In the genomic region with DNA sequence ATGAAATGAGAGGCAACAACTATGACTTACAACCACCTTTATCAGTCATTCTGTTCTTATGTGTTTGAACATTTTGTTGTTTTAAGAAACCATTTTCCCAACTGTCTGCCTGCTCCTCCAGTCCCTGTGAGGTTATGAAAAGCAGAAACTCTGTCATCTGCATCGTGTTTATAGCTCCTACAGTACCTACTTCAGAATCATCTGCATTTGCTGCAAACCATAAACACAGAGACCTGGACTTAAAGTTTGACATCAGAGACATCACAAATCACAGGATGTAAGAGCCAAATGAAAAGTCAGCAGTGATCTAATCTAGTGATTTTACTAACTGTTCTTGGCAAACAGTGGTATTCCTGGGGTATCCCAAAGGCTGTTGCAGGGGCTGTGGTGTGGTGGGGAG, we compare ENCODE assay signal across 19 cellular contexts. TPM values are rescaled to one million over a fixed set of nuclear protein-coding genes. Genes with fewer than 3 reads are reported as not detected.
DNase-seq lines count a peak whose midpoint lies in the region; FAIRE-seq and TF ChIP-seq lines count a peak whose summit lies in the region.
"Had no signal": no experiment of that assay in that cellular context is flagged by ENCODE, and none has a peak within 500 bp of the region (broad histone marks: within the 10 kb centered on the region; RNA-seq: fewer than 3 reads in every experiment).

No MANE protein-coding gene starts in this region.

- no peak overlapping the region for H3K4ac ChIP-seq in mesenchymal stem cell (ENCODE audit: low read depth in 1 of 2, low read length in 2 of 2)

- H2BK15ac ChIP-seq in mesenchymal stem cell (ENCODE audit: low read depth, poor library complexity, severe bottlenecking): no peak overlapping the region

- H3K9me3 Mint-ChIP-seq in HFFc6 (no peaks in the 10 kb centered on the region), astrocyte (ENCODE audit: unreplicated experiment) (no peaks in the 10 kb centered on the region)
- H3K9me3 Mint-ChIP-seq: CD14-positive monocyte had no signal

- H3K9me3 ChIP-seq in astrocyte (ENCODE audit: insufficient read depth, low read depth, low read length) (no peaks in the 10 kb centered on the region), mesenchymal stem cell (ENCODE audit: control insufficient read depth, low read length) (no peaks in the 10 kb centered on the region)
- H3K9me3 ChIP-seq: BLaER1, HAP-1 had no signal

- whole genome bisulfite sequencing in mesenchymal stem cell: 63% methylated on average over 1 of the region's 1 CpG

- peaks cover 9% of the 10 kb centered on the region for H3K36me3 ChIP-seq in astrocyte (ENCODE audit: insufficient read depth, low read length)
- H3K36me3 ChIP-seq in mesenchymal stem cell (ENCODE audit: control insufficient read depth in 1 of 2, insufficient read depth in 2 of 2, low read depth in 1 of 2, low read length in 2 of 2): peaks cover under 1 to 45% of the 10 kb centered on the region in 2 experiments
- H3K36me3 ChIP-seq: BLaER1, HAP-1 had no signal

- H2BK5ac ChIP-seq in mesenchymal stem cell (ENCODE audit: low read depth, low read length, poor library complexity, severe bottlenecking): no peak overlapping the region

- H3K18ac ChIP-seq in mesenchymal stem cell (ENCODE audit: low read depth in 1 of 2, low read length in 2 of 2): no peak overlapping the region

- no peak overlapping the region for H2AFZ ChIP-seq in astrocyte (ENCODE audit: low read depth, low read length)
- no peak overlapping the region for H2AFZ ChIP-seq in mesenchymal stem cell (ENCODE audit: low read depth, low read length)

- H3K4me3 Mint-ChIP-seq in HFFc6: peak overlapping the region; percentile 33; the same call in 1 of the 2 replicates
- no peak overlapping the region for H3K4me3 Mint-ChIP-seq in astrocyte (ENCODE audit: unreplicated experiment)
- H3K4me3 Mint-ChIP-seq: CD14-positive monocyte; CD4-positive, alpha-beta memory T cell; IgD-negative memory B cell had no signal

- no peak overlapping the region for H2AK5ac ChIP-seq in mesenchymal stem cell (ENCODE audit: low read length, severe bottlenecking)

- peak; percentile 55 for FAIRE-seq in astrocyte (lab: Jason Lieb, UNC)
- FAIRE-seq: GM12878, GM19239 had no signal

- peaks cover 98% of the 10 kb centered on the region for H3K79me2 ChIP-seq in astrocyte (ENCODE audit: insufficient read depth, low read length)

- H3K4me1 Mint-ChIP-seq in HFFc6 (ENCODE audit: low read depth): peaks cover 96% of the 10 kb centered on the region
- H3K4me1 Mint-ChIP-seq in astrocyte (ENCODE audit: low read depth, unreplicated experiment): peaks cover 54% of the 10 kb centered on the region
- H3K4me1 Mint-ChIP-seq: CD14-positive monocyte; CD4-positive, alpha-beta memory T cell; IgD-negative memory B cell had no signal

- no peak for DNase-seq in HFFc6
- no peak for DNase-seq in astrocyte (ENCODE audit: low read depth)
- DNase-seq in mesenchymal stem cell: peak; percentile 25
- DNase-seq in skeletal muscle cell (ENCODE audit: low read depth): peak; percentile 7
- DNase-seq in SKM-1 (lab: John Stamatoyannopoulos, UW; ENCODE audit: unreplicated experiment): no peak
- DNase-seq in GF-D8 (lab: John Stamatoyannopoulos, UW): no peak
- DNase-seq in activated CD4-positive, alpha-beta T cell treated with anti-CD3 and anti-CD28 coated beads for 48 hours: no peak
- DNase-seq in NCI-H345 (lab: John Stamatoyannopoulos, UW): no peak
- DNase-seq: 8988T; Calu3; CD4-positive, alpha-beta memory T cell; DMS79 treated with DMSO at 0.1 percent for 48 hours had no signal

- H3K27me3 Mint-ChIP-seq in HFFc6 (ENCODE audit: insufficient read depth) (peaks cover 2% of the 10 kb centered on the region; the same call in 1 of the 2 replicates), astrocyte (ENCODE audit: low read depth, unreplicated experiment) (no peaks in the 10 kb centered on the region)
- H3K27me3 Mint-ChIP-seq: CD4-positive, alpha-beta memory T cell; IgD-negative memory B cell had no signal

- H4K91ac ChIP-seq in mesenchymal stem cell (ENCODE audit: low read length): no peak overlapping the region

- H3K27ac Mint-ChIP-seq in HFFc6 (peak overlapping the region; percentile 99), astrocyte (ENCODE audit: unreplicated experiment) (no peak overlapping the region)
- H3K27ac Mint-ChIP-seq: CD14-positive monocyte; CD4-positive, alpha-beta memory T cell; IgD-negative memory B cell had no signal

- no peak overlapping the region for H3K23ac ChIP-seq in mesenchymal stem cell (ENCODE audit: low read length in 2 of 2)

- no peak overlapping the region for H2BK120ac ChIP-seq in mesenchymal stem cell (ENCODE audit: low read depth, low read length)

- H3K9ac ChIP-seq in astrocyte (ENCODE audit: low read length) (no peak overlapping the region), mesenchymal stem cell (ENCODE audit: low read length) (no peak overlapping the region)
- H3K9ac ChIP-seq: BLaER1 had no signal

- no peak overlapping the region for H2BK12ac ChIP-seq in mesenchymal stem cell (ENCODE audit: low read length in 2 of 2)

- peaks cover 26% of the 10 kb centered on the region for H3K36me3 Mint-ChIP-seq in HFFc6 (ENCODE audit: low read depth)
- H3K36me3 Mint-ChIP-seq in astrocyte (ENCODE audit: low read depth, unreplicated experiment): peaks cover 10% of the 10 kb centered on the region
- H3K36me3 Mint-ChIP-seq: CD14-positive monocyte; CD4-positive, alpha-beta memory T cell; IgD-negative memory B cell had no signal

- no peak overlapping the region for H3K4me2 ChIP-seq in astrocyte (ENCODE audit: low read length)
- no peak overlapping the region for H3K4me2 ChIP-seq in mesenchymal stem cell (ENCODE audit: low read length, poor library complexity, severe bottlenecking)
- H3K4me2 ChIP-seq: BLaER1 had no signal

- H4K20me1 ChIP-seq in astrocyte (ENCODE audit: insufficient read depth, low read length): peaks cover 88% of the 10 kb centered on the region
- H4K20me1 ChIP-seq: BLaER1 had no signal

- no peak for TF ChIP-seq CTCF in HFFc6 (IDR thresholded peaks at IDR 0.05)
- no peak for TF ChIP-seq CTCF in astrocyte (IDR thresholded peaks at IDR 0.05; ENCODE audit: insufficient read depth, low read depth, low read length)

- no peak overlapping the region for H4K8ac ChIP-seq in mesenchymal stem cell (ENCODE audit: low read length)

- H3K14ac ChIP-seq in mesenchymal stem cell (ENCODE audit: low read length in 2 of 2): no peak overlapping the region

- no peak overlapping the region for H3K27ac ChIP-seq in astrocyte (ENCODE audit: low read depth, low read length)
- no peak overlapping the region for H3K27ac ChIP-seq in mesenchymal stem cell (ENCODE audit: low read length, poor library complexity, severe bottlenecking)
- H3K27ac ChIP-seq: BLaER1, HL-60 had no signal

- H3K27me3 ChIP-seq in astrocyte (ENCODE audit: insufficient read depth, low read length) (no peaks in the 10 kb centered on the region), mesenchymal stem cell (ENCODE audit: control insufficient read depth in 1 of 2, insufficient read depth in 1 of 2, low read length in 2 of 2) (no peaks in the 10 kb centered on the region)
- H3K27me3 ChIP-seq: BLaER1 had no signal

- H3K4me1 ChIP-seq in astrocyte (ENCODE audit: insufficient read depth, low read length) (peaks cover 39% of the 10 kb centered on the region), mesenchymal stem cell (ENCODE audit: control insufficient read depth, insufficient read depth, low read depth, low read length) (peaks cover 12% of the 10 kb centered on the region)
- H3K4me1 ChIP-seq: BLaER1, HAP-1 had no signal

- H3K79me1 ChIP-seq in mesenchymal stem cell (replicated peaks; ENCODE audit: low read length, poor library complexity, severe bottlenecking): peaks cover 7% of the 10 kb centered on the region

- no peak overlapping the region for H3K4me3 ChIP-seq in astrocyte (ENCODE audit: insufficient read depth, low read depth, low read length)
- H3K4me3 ChIP-seq in mesenchymal stem cell (ENCODE audit: insufficient read depth in 1 of 2, low read depth in 1 of 2, low read length in 2 of 2): no peak overlapping the region
- H3K4me3 ChIP-seq in skeletal muscle cell (ENCODE audit: low read depth, low read length): no peak overlapping the region
- H3K4me3 ChIP-seq: BLaER1, GM12878, HAP-1 had no signal

RNA-seq across cellular contexts. Expression of gene CDH11, which starts 55.2 kb away (rescaled TPM):
- total RNA-seq in HFFc6 (2021; fragmentation: NEBNext Ultra II Directional; extraction: Animal tissue kit (Norgen Biotek cat#: 25700)): 100 to 1,000 TPM; 507 to 539 (median 527) TPM
- total RNA-seq in astrocyte: 313 and 509 TPM in 2 replicates
- polyA plus RNA-seq in mesenchymal stem cell (2013, experiment 1 of 2): 237 TPM
- 227 TPM for polyA plus RNA-seq in mesenchymal stem cell (2013, experiment 2 of 2)
- total RNA-seq: Calu3; CD4-positive, alpha-beta memory T cell had no signal
- polyA plus RNA-seq: CD14-positive monocyte; CD4-positive, alpha-beta memory T cell; IgD-negative memory B cell had no signal

Comparison
In these comparisons a context has a peak if more than half of its experiments do, and no peak if none do; other contexts are left out.
1. DNase-seq: peak in mesenchymal stem cell (single experiment) and skeletal muscle cell (single experiment); none in HFFc6 (single experiment), astrocyte (single experiment), SKM-1 (single experiment), GF-D8 (single experiment), activated CD4-positive, alpha-beta T cell treated with anti-CD3 and anti-CD28 coated beads for 48 hours (single experiment) and NCI-H345 (single experiment).